Comparison of ENCODE assay signal across 14 cellular contexts in genomic region chr2:55302241-55302640, GRCh38. TPM values are rescaled to one million over a fixed set of nuclear protein-coding genes. Genes with fewer than 3 reads are reported as not detected.
A peak's percentile ranks its signal among the peaks of the same experiment; 100 is the strongest.
DNase-seq lines count a peak whose midpoint lies in the region; ATAC-seq and TF ChIP-seq lines count a peak whose summit lies in the region.
"Had no signal": no experiment of that assay in that cellular context is flagged by ENCODE, and none has a peak within 500 bp of the region (broad histone marks: within the 10 kb centered on the region; RNA-seq: fewer than 3 reads in every experiment).

No MANE protein-coding gene starts in this region.

- no peak overlapping the region for H4K8ac ChIP-seq in trophoblast cell (ENCODE audit: low read depth, low read length)

- POLR2A ChIA-PET in GM10248 (lab: Yijun Ruan, JAX) = no interaction called here
- POLR2A ChIA-PET in PC-9 (lab: Charles Lee; ENCODE audit: unreplicated experiment) = interaction anchor here (0.7 kb wide), 1 partner anchor 177 kb away, joined by 4 read pairs; no protein-coding TSS in a partner anchor

- no peak overlapping the region for H3K9ac ChIP-seq in trophoblast cell (ENCODE audit: low read length)
- H3K9ac ChIP-seq: KMS-11 had no signal

- no peak overlapping the region for H3K4me3 ChIP-seq in PC-9
- H3K4me3 ChIP-seq in trophoblast cell (ENCODE audit: low read depth, low read length) = no peak overlapping the region
- H3K4me3 ChIP-seq: esophagus muscularis mucosa, skin epidermis had no signal

- H3K23ac ChIP-seq in trophoblast cell (ENCODE audit: low read length) = no peak overlapping the region

- H3K27ac ChIP-seq in PC-9 (no peak overlapping the region), trophoblast cell (ENCODE audit: low read depth, low read length) (no peak overlapping the region)
- H3K27ac ChIP-seq: esophagus muscularis mucosa, KMS-11, skin epidermis had no signal

- no peak overlapping the region for H3K14ac ChIP-seq in trophoblast cell (ENCODE audit: low read length)

- DNase-seq in GM10248 (ENCODE audit: extremely low spot score) (peak; percentile 34), amniotic stem cell (lab: John Stamatoyannopoulos, UW) (no peak), GM19240 (ENCODE audit: insufficient read length, low spot score) (no peak), PC-9 (no peak), trophoblast cell (no peak)
- DNase-seq: activated T-cell treated with anti-CD3 and anti-CD28 coated beads, Interleukin-2, amount 50 U/mL, for 48 hours; NCI-H2171 treated with DMSO at 0.1 percent for 48 hours; PC-3 had no signal

- no peaks in the 10 kb centered on the region for H3K4me1 ChIP-seq in PC-9 (replicated peaks; ENCODE audit: insufficient read depth)
- H3K4me1 ChIP-seq in trophoblast cell (ENCODE audit: control insufficient read depth in 1 of 2, insufficient read depth in 2 of 2, low read length in 2 of 2) = no peaks in the 10 kb centered on the region
- H3K4me1 ChIP-seq: esophagus muscularis mucosa had no signal

- H3K9me3 ChIP-seq in PC-9 (ENCODE audit: insufficient read depth, low read depth) = no peaks in the 10 kb centered on the region
- no peaks in the 10 kb centered on the region for H3K9me3 ChIP-seq in trophoblast cell (ENCODE audit: insufficient read depth, low read depth, low read length)
- H3K9me3 ChIP-seq: esophagus muscularis mucosa had no signal

- H2AK5ac ChIP-seq in trophoblast cell (ENCODE audit: low read length) = no peak overlapping the region

- no peak for TF ChIP-seq CTCF in GM10248 (IDR thresholded peaks at IDR 0.05; ENCODE audit: control extremely low read depth, extremely low read depth, low read depth, missing control alignments)
- TF ChIP-seq CTCF in PC-9 (conservative IDR thresholded peaks at IDR 0.05) = no peak

- no peak overlapping the region for H2BK120ac ChIP-seq in trophoblast cell (ENCODE audit: insufficient read depth, low read length, poor library complexity)

- H3K27me3 ChIP-seq in PC-9 (ENCODE audit: insufficient read depth, low read depth) (no peaks in the 10 kb centered on the region), trophoblast cell (ENCODE audit: insufficient read depth, low read length) (no peaks in the 10 kb centered on the region)
- H3K27me3 ChIP-seq: esophagus muscularis mucosa had no signal

- H3K4me2 ChIP-seq in PC-9 = no peak overlapping the region
- H3K4me2 ChIP-seq in trophoblast cell (ENCODE audit: low read length) = no peak overlapping the region
- H3K4me2 ChIP-seq: KMS-11 had no signal

- ATAC-seq in GM18868 (IDR thresholded peaks at IDR 0.05; ENCODE audit: unreplicated experiment) (peak; percentile 84), GM21825 (IDR thresholded peaks at IDR 0.05; ENCODE audit: unreplicated experiment) (peak; percentile 59), HG03354 (IDR thresholded peaks at IDR 0.05; ENCODE audit: poor library complexity, severe bottlenecking, unreplicated experiment) (peak; percentile 83)
- ATAC-seq: PC-3 had no signal

- H3K79me1 ChIP-seq in trophoblast cell (ENCODE audit: low read length) = no peaks in the 10 kb centered on the region

- H4K12ac ChIP-seq in trophoblast cell (ENCODE audit: low read depth, low read length) = no peak overlapping the region

- H4K20me1 ChIP-seq in PC-9 (ENCODE audit: insufficient read depth) = no peaks in the 10 kb centered on the region

- H2AFZ ChIP-seq in PC-9 (no peak overlapping the region), trophoblast cell (ENCODE audit: insufficient read depth, low read length, poor library complexity) (no peak overlapping the region)

- CTCF ChIA-PET in GM10248 (lab: Yijun Ruan, JAX) (interaction anchor here (1.2 kb wide), 1 partner anchor 9 kb away, joined by 3 read pairs; no protein-coding TSS in a partner anchor), PC-9 (lab: Charles Lee) (no interaction called here)

- intact Hi-C loops in PC-9 (cut with micrococcal nuclease; ENCODE audit: unreplicated experiment) = no loop called here

- no peaks in the 10 kb centered on the region for H3K9me2 ChIP-seq in PC-9 (ENCODE audit: insufficient read depth)

- no peaks in the 10 kb centered on the region; the same call in 1 of the 2 replicates for H3F3A ChIP-seq in PC-9 (ENCODE audit: insufficient read depth, low read depth)

- H3K36me3 ChIP-seq in PC-9 (ENCODE audit: low read depth) = no peaks in the 10 kb centered on the region
- peaks cover 2 to 4% of the 10 kb centered on the region in 2 experiments for H3K36me3 ChIP-seq in trophoblast cell (ENCODE audit: control insufficient read depth in 1 of 2, insufficient read depth in 2 of 2, low read length in 2 of 2)

- no peak overlapping the region for H2BK5ac ChIP-seq in trophoblast cell (ENCODE audit: low read depth, low read length, poor library complexity)

- no peaks in the 10 kb centered on the region for H3K79me2 ChIP-seq in PC-9 (ENCODE audit: low read depth)
- H3K79me2 ChIP-seq in trophoblast cell (ENCODE audit: control insufficient read depth, insufficient read depth, low read length, poor library complexity) = no peaks in the 10 kb centered on the region

- H2BK12ac ChIP-seq in trophoblast cell (ENCODE audit: low read length) = no peak overlapping the region

- no TSS peak for BruUV-seq in PC-9 (replicated peaks; lab: Mats Ljungman, UMichigan)

- no peak overlapping the region for H4K91ac ChIP-seq in trophoblast cell (ENCODE audit: low read depth, low read length)

- WGBS in trophoblast cell (ENCODE audit: extremely low coverage, insufficient coverage, insufficient read length) = no CpG with 5 or more reads among the region's 3 CpGs

- no peak overlapping the region for H3K4ac ChIP-seq in trophoblast cell (ENCODE audit: low read depth, low read length)

- no peak overlapping the region for H3K18ac ChIP-seq in trophoblast cell (ENCODE audit: low read length)

RNA-seq across cellular contexts. Expression of gene MTIF2, which starts 33.2 kb away (rescaled TPM):
- total RNA-seq in PC-9 (2021) = 44.6 and 52.0 TPM in 2 replicates
- 20.1 and 21.2 TPM in 2 replicates for polyA plus RNA-seq in trophoblast cell (2013)
